Comparison of ENCODE assay signal across 13 cellular contexts in genomic region chr19:3813473-3814392, GRCh38. TPM values are rescaled to one million over a fixed set of nuclear protein-coding genes. Genes with fewer than 3 reads are reported as not detected.
DNase-seq lines count a peak whose midpoint lies in the region; ATAC-seq and TF ChIP-seq lines count a peak whose summit lies in the region.
"Had no signal": no experiment of that assay in that cellular context is flagged by ENCODE, and none has a peak within 500 bp of the region (broad histone marks: within the 10 kb centered on the region; RNA-seq: fewer than 3 reads in every experiment).

No MANE protein-coding gene starts in this region.

- intact Hi-C loops in natural killer cell (cut with micrococcal nuclease), result loop anchor here (2.0 kb wide), 2 partner anchors 51 to 295 kb away; partner anchors contain the start of gene MRPL54

- H2BK5ac ChIP-seq in H9 (ENCODE audit: insufficient read length, low read length), result no peak overlapping the region

- no peaks in the 10 kb centered on the region for H3K27me3 Mint-ChIP-seq in H9 (ENCODE audit: low read depth)
- no peaks in the 10 kb centered on the region for H3K27me3 Mint-ChIP-seq in activated CD8-positive, alpha-beta T cell treated with anti-CD3 and anti-CD28 coated beads, Interleukin-2, amount 10 ng/mL, durations not matched to agents 7 days and 5 days (ENCODE audit: low read depth)
- H3K27me3 Mint-ChIP-seq in natural killer cell (ENCODE audit: low read depth in 2 of 2), result no peaks in the 10 kb centered on the region

- no peak overlapping the region for H3K56ac ChIP-seq in H9 (ENCODE audit: insufficient read length, low read depth, low read length)

- no peaks in the 10 kb centered on the region for H3K79me1 ChIP-seq in H9 (ENCODE audit: insufficient read depth, low read depth, low read length, poor library complexity, severe bottlenecking)

- peaks cover 2% of the 10 kb centered on the region for H4K20me1 ChIP-seq in H9 (ENCODE audit: control insufficient read depth, insufficient read depth, insufficient read length)

- H2BK120ac ChIP-seq in H9 (ENCODE audit: low read depth, low read length, poor library complexity, severe bottlenecking), result no peak overlapping the region

- H3K9me3 ChIP-seq in H9 (ENCODE audit: control insufficient read depth, low read depth, low read length), result no peaks in the 10 kb centered on the region
- H3K9me3 ChIP-seq: ovary had no signal

- TF ChIP-seq CTCF in H9 (conservative IDR thresholded peaks at IDR 0.05) (no peak), natural killer cell (IDR thresholded peaks at IDR 0.05) (no peak)

- POLR2A ChIA-PET in activated CD8-positive, alpha-beta T cell treated with anti-CD3 and anti-CD28 coated beads, Interleukin-2, amount 10 ng/mL, durations not matched to agents 7 days and 5 days (lab: Charles Lee), result interaction anchor here (1.9 kb wide), 1 partner anchor 8 kb away, joined by 7 read pairs; no protein-coding TSS in a partner anchor

- H3K9me3 Mint-ChIP-seq in H9 (no peaks in the 10 kb centered on the region), natural killer cell (no peaks in the 10 kb centered on the region)
- peaks cover 7% of the 10 kb centered on the region for H3K9me3 Mint-ChIP-seq in activated CD8-positive, alpha-beta T cell treated with anti-CD3 and anti-CD28 coated beads, Interleukin-2, amount 10 ng/mL, durations not matched to agents 7 days and 5 days (ENCODE audit: insufficient read depth)

- no peaks in the 10 kb centered on the region for H3K27me3 ChIP-seq in H9 (ENCODE audit: insufficient read depth, low read length)
- H3K27me3 ChIP-seq: ovary had no signal

- no CpG with 5 or more reads among the region's 22 CpGs for WGBS in H9 (ENCODE audit: extremely low coverage, insufficient read length, low lambda C conversion rate)

- H3K4ac ChIP-seq in H9 (ENCODE audit: low read depth, low read length), result no peak overlapping the region

- CTCF ChIA-PET in activated CD8-positive, alpha-beta T cell treated with anti-CD3 and anti-CD28 coated beads, Interleukin-2, amount 10 ng/mL, durations not matched to agents 7 days and 5 days (lab: Charles Lee), result interaction anchor here (1.1 to 2.7 kb wide), 3 partner anchors 8 to 51 kb away, joined by 3 to 26 read pairs (median 21); partner anchors contain the start of gene MRPL54

- no peak overlapping the region for H2BK12ac ChIP-seq in H9 (ENCODE audit: insufficient read length, low read depth, low read length)

- H4K91ac ChIP-seq in H9 (ENCODE audit: insufficient read length, low read depth, low read length), result no peak overlapping the region

- no peak overlapping the region for H3K23ac ChIP-seq in H9 (ENCODE audit: insufficient read length, low read depth, low read length)

- H3K27ac Mint-ChIP-seq in H9 (no peak overlapping the region), natural killer cell (peak overlapping the region; percentile 99)
- H3K27ac Mint-ChIP-seq in activated CD8-positive, alpha-beta T cell treated with anti-CD3 and anti-CD28 coated beads, Interleukin-2, amount 10 ng/mL, durations not matched to agents 7 days and 5 days, result peak overlapping the region; percentile 98

- H2BK15ac ChIP-seq in H9 (ENCODE audit: low read depth, low read length), result no peak overlapping the region

- no peak overlapping the region for H2AK5ac ChIP-seq in H9 (ENCODE audit: insufficient read length, low read length)

- H3K4me3 Mint-ChIP-seq in H9, result no peak overlapping the region
- peak overlapping the region; percentile 31 for H3K4me3 Mint-ChIP-seq in activated CD8-positive, alpha-beta T cell treated with anti-CD3 and anti-CD28 coated beads, Interleukin-2, amount 10 ng/mL, durations not matched to agents 7 days and 5 days
- H3K4me3 Mint-ChIP-seq in natural killer cell, result peak overlapping the region; percentile 74

- H3K36me3 Mint-ChIP-seq in H9 (ENCODE audit: insufficient read depth in 1 of 3, low read depth in 3 of 3), result no peaks in the 10 kb centered on the region
- peaks cover 4% of the 10 kb centered on the region for H3K36me3 Mint-ChIP-seq in activated CD8-positive, alpha-beta T cell treated with anti-CD3 and anti-CD28 coated beads, Interleukin-2, amount 10 ng/mL, durations not matched to agents 7 days and 5 days (ENCODE audit: low read depth)
- no peaks in the 10 kb centered on the region for H3K36me3 Mint-ChIP-seq in natural killer cell

- H4K5ac ChIP-seq in H9 (ENCODE audit: insufficient read length, low read depth, low read length), result no peak overlapping the region

- no peaks in the 10 kb centered on the region for H3K4me1 ChIP-seq in H9 (ENCODE audit: insufficient read depth, low read length)

- no peaks in the 10 kb centered on the region for H3K79me2 ChIP-seq in H9 (ENCODE audit: insufficient read depth, low read length)

- no peak overlapping the region for H3K27ac ChIP-seq in H9 (ENCODE audit: insufficient read length, low read depth, low read length)
- H3K27ac ChIP-seq: ovary had no signal

- no peak overlapping the region for H3T11ph ChIP-seq in H9 (ENCODE audit: low read length)

- no peak overlapping the region for H3K18ac ChIP-seq in H9 (ENCODE audit: insufficient read length, low read depth, low read length)

- H2BK20ac ChIP-seq in H9 (ENCODE audit: low read depth, low read length, poor library complexity, severe bottlenecking), result no peak overlapping the region

- no peaks in the 10 kb centered on the region for H3K23me2 ChIP-seq in H9 (ENCODE audit: insufficient read length, low read depth, low read length, poor library complexity, severe bottlenecking)

- H3K4me1 Mint-ChIP-seq in H9 (no peaks in the 10 kb centered on the region), natural killer cell (peaks cover 37 to 47% of the 10 kb centered on the region in 2 donors)
- H3K4me1 Mint-ChIP-seq in activated CD8-positive, alpha-beta T cell treated with anti-CD3 and anti-CD28 coated beads, Interleukin-2, amount 10 ng/mL, durations not matched to agents 7 days and 5 days (ENCODE audit: low read depth), result peaks cover 62% of the 10 kb centered on the region

- no peak overlapping the region for H2AFZ ChIP-seq in H9 (ENCODE audit: low read length)

- H3K4me2 ChIP-seq in H9 (ENCODE audit: insufficient read depth, insufficient read length, low read length), result no peak overlapping the region

- no peak for ATAC-seq in activated CD8-positive, alpha-beta T cell treated with anti-CD3 and anti-CD28 coated beads, Interleukin-2, amount 10 ng/mL, durations not matched to agents 7 days and 5 days
- peak; percentile 20 to 30 (median 28) for ATAC-seq in natural killer cell
- ATAC-seq in GM18519 (IDR thresholded peaks at IDR 0.05; ENCODE audit: low FRiP score, unreplicated experiment), result no peak

- no peak overlapping the region for H3K9ac ChIP-seq in H9 (ENCODE audit: extremely low read depth, insufficient read length, low read length)

- no peak overlapping the region for H3K14ac ChIP-seq in H9 (ENCODE audit: insufficient read depth, low read length)

- no peak overlapping the region for H4K8ac ChIP-seq in H9 (replicated peaks; ENCODE audit: insufficient read length, low read depth, low read length)

- DNase-seq in H9 (peak; percentile 24), natural killer cell (peak; percentile 45), inferior parietal cortex (ENCODE audit: extremely low spot score) (no peak), GM19238 (ENCODE audit: insufficient read length, low spot score) (no peak)
- no peak for DNase-seq in activated CD8-positive, alpha-beta T cell treated with anti-CD3 and anti-CD28 coated beads, Interleukin-2, amount 10 ng/mL, durations not matched to agents 7 days and 5 days
- DNase-seq: activated CD8-positive, alpha-beta memory T cell treated with anti-CD3 and anti-CD28 coated beads for 24 hours; COR-L47; NCI-H2227 treated with DMSO at 0.1 percent for 48 hours; ovary had no signal

RNA-seq across cellular contexts. Expression of gene MATK, which starts 27.6 kb away (rescaled TPM):
- total RNA-seq in H9 (2021), result 11.0 and 13.5 TPM in 2 replicates
- total RNA-seq in activated CD8-positive, alpha-beta T cell treated with anti-CD3 and anti-CD28 coated beads, Interleukin-2, amount 10 ng/mL, durations not matched to agents 7 days and 5 days, result 10 to 100 TPM; 39.9 to 44.0 TPM
- total RNA-seq in natural killer cell, result 100 to 1,000 TPM; 269 to 353 (median 317) TPM
- total RNA-seq: glomerular endothelial cell, M059J had no signal

RNA-seq across cellular contexts. Expression of gene RAX2, which starts 41.7 kb away (rescaled TPM):
- total RNA-seq in H9 (2021) (not detected in 2 replicates), natural killer cell (not detected)
- total RNA-seq in activated CD8-positive, alpha-beta T cell treated with anti-CD3 and anti-CD28 coated beads, Interleukin-2, amount 10 ng/mL, durations not matched to agents 7 days and 5 days, result not detected
- total RNA-seq: glomerular endothelial cell, lung, M059J had no signal

RNA-seq across cellular contexts. Expression of gene MRPL54, which starts 51.3 kb away (rescaled TPM):
- total RNA-seq in H9 (2021) (60.0 and 65.5 TPM in 2 replicates), natural killer cell (10 to 100 TPM; 54.1 to 60.5 (median 55.5) TPM)
- 10 to 100 TPM; 66.9 to 71.4 TPM for total RNA-seq in activated CD8-positive, alpha-beta T cell treated with anti-CD3 and anti-CD28 coated beads, Interleukin-2, amount 10 ng/mL, durations not matched to agents 7 days and 5 days

RNA-seq across cellular contexts. Expression of gene APBA3, which starts 52.2 kb away (rescaled TPM):
- total RNA-seq in H9 (2021) (21.3 and 21.8 TPM in 2 replicates), natural killer cell (10 to 100 TPM; 39.9 to 53.6 (median 43.8) TPM)
- total RNA-seq in activated CD8-positive, alpha-beta T cell treated with anti-CD3 and anti-CD28 coated beads, Interleukin-2, amount 10 ng/mL, durations not matched to agents 7 days and 5 days, result 10 to 100 TPM; 39.6 to 40.5 TPM

RNA-seq across cellular contexts. Expression of gene ZFR2, which starts 55.1 kb away (rescaled TPM):
- 18.3 and 18.5 TPM in 2 replicates for total RNA-seq in H9 (2021)
- total RNA-seq in activated CD8-positive, alpha-beta T cell treated with anti-CD3 and anti-CD28 coated beads, Interleukin-2, amount 10 ng/mL, durations not matched to agents 7 days and 5 days, result under 1 TPM; 0.24 to 0.42 TPM
- 1 to 10 TPM; 1.6 to 4.4 (median 1.7) TPM for total RNA-seq in natural killer cell
- total RNA-seq: M059J had no signal

Comparison
In these comparisons a context has a peak if more than half of its experiments do, and no peak if none do; other contexts are left out.
1. DNase-seq: peak in H9 (single experiment) and natural killer cell (single experiment); none in activated CD8-positive, alpha-beta T cell treated with anti-CD3 and anti-CD28 coated beads, Interleukin-2, amount 10 ng/mL, durations not matched to agents 7 days and 5 days (single experiment), inferior parietal cortex (single experiment) and GM19238 (single experiment).
2. H3K27ac Mint-ChIP-seq: peak in activated CD8-positive, alpha-beta T cell treated with anti-CD3 and anti-CD28 coated beads, Interleukin-2, amount 10 ng/mL, durations not matched to agents 7 days and 5 days (single experiment) and natural killer cell (2 of 2); none in H9 (0 of 3).
3. H3K4me3 Mint-ChIP-seq: peak in activated CD8-positive, alpha-beta T cell treated with anti-CD3 and anti-CD28 coated beads, Interleukin-2, amount 10 ng/mL, durations not matched to agents 7 days and 5 days (single experiment) and natural killer cell (single experiment); none in H9 (0 of 2).
4. ATAC-seq: peak in natural killer cell (3 of 3); none in activated CD8-positive, alpha-beta T cell treated with anti-CD3 and anti-CD28 coated beads, Interleukin-2, amount 10 ng/mL, durations not matched to agents 7 days and 5 days (single experiment) and GM18519 (single experiment).
5. RNA of gene MATK, which starts 27.6 kb away (total RNA-seq): 269 to 353 TPM in natural killer cell; 39.9 to 44.0 TPM in activated CD8-positive, alpha-beta T cell treated with anti-CD3 and anti-CD28 coated beads, Interleukin-2, amount 10 ng/mL, durations not matched to agents 7 days and 5 days and 11.0 to 13.5 TPM in H9; every median in the first group is over 4 times any median in the second.